28 cellular contexts compared by ENCODE assay signal in the genomic region with DNA sequence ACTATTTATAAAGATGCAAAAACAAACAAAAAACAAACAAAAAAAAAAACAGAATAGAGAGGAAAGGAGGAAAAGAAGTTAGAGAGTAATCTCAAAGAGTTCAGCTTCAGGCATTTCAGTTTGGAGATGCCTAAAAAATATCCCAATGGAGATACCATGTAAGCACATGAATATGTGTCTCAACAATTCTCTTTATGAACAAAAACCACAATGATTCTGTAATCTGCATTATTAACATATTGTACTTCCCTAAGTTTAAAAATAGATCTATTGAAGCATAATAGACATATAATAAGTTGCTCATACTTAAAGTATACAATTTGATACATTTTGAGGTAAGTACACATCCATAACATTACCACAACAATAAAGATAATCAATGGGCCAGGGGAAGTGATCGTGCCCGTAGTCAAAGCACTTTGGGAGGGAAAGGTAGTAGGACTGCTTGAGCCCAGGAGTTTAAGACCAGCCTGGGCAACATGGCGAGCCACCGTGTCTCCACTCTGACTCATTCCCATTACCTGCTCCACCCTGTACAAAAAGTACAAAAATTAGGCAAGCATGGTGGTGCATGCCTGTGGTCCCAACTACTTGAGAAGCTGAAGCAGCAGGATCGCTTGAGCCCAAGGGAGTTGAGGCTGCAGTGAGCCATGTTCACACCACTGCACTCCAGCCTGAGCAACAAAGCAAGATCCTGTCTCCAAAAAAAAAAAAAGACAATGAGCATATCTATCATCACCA.
DNase-seq lines count a peak whose midpoint lies in the region; ATAC-seq and TF ChIP-seq lines count a peak whose summit lies in the region.
"Had no signal": no experiment of that assay in that cellular context is flagged by ENCODE, and none has a peak within 500 bp of the region (broad histone marks: within the 10 kb centered on the region; RNA-seq: fewer than 3 reads in every experiment).

No MANE protein-coding gene starts in this region.

- no peak overlapping the region for H3K9ac ChIP-seq in BLaER1 treated with 17β-estradiol and CSF1 and Interleukin-3, amounts not matched to agents 10 nM and 100 nM

- H3K4me1 ChIP-seq in BLaER1 treated with 17β-estradiol and CSF1 and Interleukin-3, amounts not matched to agents 10 nM and 100 nM = peaks cover 14 to 31% (median 21%) of the 10 kb centered on the region in 10 experiments
- H3K4me1 ChIP-seq in foreskin keratinocyte = peaks cover 15% of the 10 kb centered on the region
- no peaks in the 10 kb centered on the region for H3K4me1 ChIP-seq in spleen
- H3K4me1 ChIP-seq: colonic mucosa, pancreas had no signal

- peaks cover 0 to 24% (median 17%) of the 10 kb centered on the region in 11 experiments; a peak in 18 of 22 replicates for H3K9me3 ChIP-seq in BLaER1 treated with 17β-estradiol and CSF1 and Interleukin-3, amounts not matched to agents 10 nM and 100 nM (replicated peaks in 1 of 11)
- H3K9me3 ChIP-seq in spleen = no peaks in the 10 kb centered on the region
- H3K9me3 ChIP-seq: colonic mucosa, esophagus muscularis mucosa, gastroesophageal sphincter, pancreas had no signal

- H3K27ac ChIP-seq in BLaER1 treated with 17β-estradiol and CSF1 and Interleukin-3, amounts not matched to agents 10 nM and 100 nM = peak overlapping the region in 4 of 11 experiments; percentile 18 to 61 (median 22); a peak in 5 of 22 replicates
- H3K27ac ChIP-seq in foreskin keratinocyte (peak overlapping the region; percentile 68), spleen (no peak overlapping the region)
- H3K27ac ChIP-seq: brain microvascular endothelial cell, C4-2B, colonic mucosa, esophagus muscularis mucosa, gastroesophageal sphincter, hepatocyte, HL-60, pancreas had no signal

- WGBS in spleen, 5 donors = 72 to 98% (median 88%) methylated on average over 5 of the region's 5 CpGs

- ATAC-seq in foreskin keratinocyte = peak; percentile 86
- no peak for ATAC-seq in HG02610 (IDR thresholded peaks at IDR 0.05; ENCODE audit: unreplicated experiment)
- ATAC-seq in GM18520 (IDR thresholded peaks at IDR 0.05; ENCODE audit: unreplicated experiment) = no peak
- ATAC-seq: gastroesophageal sphincter, left cardiac atrium, pancreas had no signal

- intact Hi-C loops in spleen (cut with DNase I; ENCODE audit: low total_unique reads) = no loop called here

- TF ChIP-seq POLR2A in NB4 (IDR thresholded peaks at IDR 0.05; ENCODE audit: extremely low read depth, insufficient read length) = no peak
- no peak for TF ChIP-seq POLR2A in spleen (IDR thresholded peaks at IDR 0.05)

- TF ChIP-seq CTCF in NB4 (IDR thresholded peaks at IDR 0.05; ENCODE audit: low read depth, low read length) = no peak
- no peak for TF ChIP-seq CTCF in astrocyte of the spinal cord (IDR thresholded peaks at IDR 0.05; ENCODE audit: low read depth, low read length)
- no peak for TF ChIP-seq CTCF in foreskin keratinocyte (conservative IDR thresholded peaks at IDR 0.05)
- no peak for TF ChIP-seq CTCF in spleen (IDR thresholded peaks at IDR 0.05 in 8 of 11, conservative IDR thresholded peaks at IDR 0.05 in 3 of 11)

- no peaks in the 10 kb centered on the region for H3K27me3 ChIP-seq in BLaER1 treated with 17β-estradiol and CSF1 and Interleukin-3, amounts not matched to agents 10 nM and 100 nM
- H3K27me3 ChIP-seq in foreskin keratinocyte = no peaks in the 10 kb centered on the region
- no peaks in the 10 kb centered on the region for H3K27me3 ChIP-seq in spleen (replicated peaks in 1 of 7)
- H3K27me3 ChIP-seq: brain microvascular endothelial cell, colonic mucosa, esophagus muscularis mucosa, gastroesophageal sphincter, hepatocyte, pancreas had no signal

- H3K4me2 ChIP-seq in BLaER1 treated with 17β-estradiol and CSF1 and Interleukin-3, amounts not matched to agents 10 nM and 100 nM = peak overlapping the region in 7 of 11 experiments; percentile 15 to 74 (median 63); a peak in 13 of 22 replicates
- H3K4me2 ChIP-seq: hepatocyte, smooth muscle cell had no signal

- DNase-seq in NB4 (ENCODE audit: low read depth) (peak; percentile 36), astrocyte of the spinal cord (ENCODE audit: low read depth, low spot score) (peak; percentile 4), foreskin keratinocyte (peak; percentile 60 to 82), spleen (no peak), epidermal melanocyte (ENCODE audit: insufficient read length, low spot score) (no peak)
- DNase-seq: activated CD4-positive, alpha-beta T cell treated with anti-CD3 and anti-CD28 coated beads, Interleukin-2, amount 10 ng/mL, durations not matched to agents 24 days and 14 days; activated gamma-delta T cell treated with Interleukin-2 at 50 U/mL for 16 hours; activated T-cell treated with anti-CD3 and anti-CD28 coated beads, Interleukin-2, amount 50 U/mL, for 1 hour; brain microvascular endothelial cell; colonic mucosa; effector CD8-positive, alpha-beta T cell; left cardiac atrium; NCI-H1092 treated with DMSO at 0.1 percent for 48 hours; NCI-H1930; NCI-H526 treated with DMSO at 0.1 percent for 48 hours; pancreas; retina; stimulated activated CD4-positive, alpha-beta T cell treated with anti-CD3 and anti-CD28 coated beads, Interleukin-2, amount 100 ng/mL, for 24 hours; T-helper 9 cell had no signal

- no peak overlapping the region for H3K4me3 ChIP-seq in BLaER1 treated with 17β-estradiol and CSF1 and Interleukin-3, amounts not matched to agents 10 nM and 100 nM
- no peak overlapping the region for H3K4me3 ChIP-seq in NB4 (ENCODE audit: low read depth, low read length)
- H3K4me3 ChIP-seq in astrocyte of the spinal cord (ENCODE audit: low read depth, low read length) = no peak overlapping the region
- H3K4me3 ChIP-seq in spleen = no peak overlapping the region
- H3K4me3 ChIP-seq: colonic mucosa, esophagus muscularis mucosa, gastroesophageal sphincter, hepatocyte, pancreas, smooth muscle cell had no signal

- in situ Hi-C loops in astrocyte of the spinal cord (cut with HindIII; ENCODE audit: low sequenced_read_pairs) = no loop called here

- no peaks in the 10 kb centered on the region for H4K20me1 ChIP-seq in BLaER1 treated with 17β-estradiol and CSF1 and Interleukin-3, amounts not matched to agents 10 nM and 100 nM

- H3K36me3 ChIP-seq in BLaER1 treated with 17β-estradiol and CSF1 and Interleukin-3, amounts not matched to agents 10 nM and 100 nM = peaks cover 42 to 72% (median 50%) of the 10 kb centered on the region in 11 experiments
- H3K36me3 ChIP-seq in spleen = peaks cover 0 to 77% (median 19%) of the 10 kb centered on the region in 6 donors
- H3K36me3 ChIP-seq: brain microvascular endothelial cell, colonic mucosa, pancreas had no signal

Comparison
In these comparisons a context has a peak if more than half of its experiments do, and no peak if none do; other contexts are left out.
1. DNase-seq: peak in NB4 (single experiment), astrocyte of the spinal cord (single experiment) and foreskin keratinocyte (2 of 2); none in spleen (single experiment) and epidermal melanocyte (single experiment).